Comparison of ENCODE assay signal across 13 cellular contexts in genomic region chr11:88307749-88308425, GRCh38. TPM values are rescaled to one million over a fixed set of nuclear protein-coding genes. Genes with fewer than 3 reads are reported as not detected.
DNase-seq lines count a peak whose midpoint lies in the region; ATAC-seq, FAIRE-seq and TF ChIP-seq lines count a peak whose summit lies in the region.
"Had no signal": no experiment of that assay in that cellular context is flagged by ENCODE, and none has a peak within 500 bp of the region (broad histone marks: within the 10 kb centered on the region; RNA-seq: fewer than 3 reads in every experiment).

No MANE protein-coding gene starts in this region.

- peaks cover 95% of the 10 kb centered on the region for H3K36me3 Mint-ChIP-seq in stimulated activated effector memory CD8-positive, alpha-beta T cell treated with anti-CD3 and anti-CD28 coated beads, Interleukin-12 subunit alpha, Interleukin-12 subunit beta, amount 100 ng/mL, for 72 hours
- peaks cover 67 to 85% of the 10 kb centered on the region in 2 donors for H3K36me3 Mint-ChIP-seq in CD14-positive monocyte

- H3K9me3 Mint-ChIP-seq in stimulated activated effector memory CD8-positive, alpha-beta T cell treated with anti-CD3 and anti-CD28 coated beads, Interleukin-12 subunit alpha, Interleukin-12 subunit beta, amount 100 ng/mL, for 72 hours, result no peaks in the 10 kb centered on the region
- H3K9me3 Mint-ChIP-seq in CD14-positive monocyte, result peaks cover 0 to 2% (median 0%) of the 10 kb centered on the region in 7 donors

- H3K4me3 Mint-ChIP-seq in stimulated activated effector memory CD8-positive, alpha-beta T cell treated with anti-CD3 and anti-CD28 coated beads, Interleukin-12 subunit alpha, Interleukin-12 subunit beta, amount 100 ng/mL, for 72 hours, result peak overlapping the region; percentile 4
- H3K4me3 Mint-ChIP-seq in CD14-positive monocyte, result no peak overlapping the region

- no peaks in the 10 kb centered on the region for H3K4me1 ChIP-seq in effector memory CD4-positive, alpha-beta T cell (ENCODE audit: control insufficient read depth, insufficient read depth, low read length, poor library complexity, severe bottlenecking)

- peak; percentile 91 for FAIRE-seq in GM19239 (lab: Jason Lieb, UNC)

- H3K9me3 ChIP-seq in effector memory CD4-positive, alpha-beta T cell (ENCODE audit: control insufficient read depth, low read length), result no peaks in the 10 kb centered on the region

- H3K36me3 ChIP-seq in effector memory CD4-positive, alpha-beta T cell (ENCODE audit: control insufficient read depth, insufficient read depth, low read length), result peaks cover 22% of the 10 kb centered on the region

- DNase-seq in GM19239 (ENCODE audit: insufficient read length, low spot score), result no peak
- DNase-seq in stimulated activated effector memory CD8-positive, alpha-beta T cell treated with anti-CD3 and anti-CD28 coated beads, Interleukin-12 subunit alpha, Interleukin-12 subunit beta, amount 100 ng/mL, for 72 hours (ENCODE audit: low spot score in 2 of 2), result no peak
- DNase-seq in effector memory CD4-positive, alpha-beta T cell, result no peak
- DNase-seq in D341Med (ENCODE audit: low spot score), result no peak
- no peak for DNase-seq in CD14-positive monocyte (ENCODE audit: low spot score)
- DNase-seq: brain microvascular endothelial cell; Calu3; erythroblast; NCI-H2029; stimulated activated naive CD4-positive, alpha-beta T cell had no signal

- H3K27ac ChIP-seq in effector memory CD4-positive, alpha-beta T cell (ENCODE audit: insufficient read depth, low read length, poor library complexity, severe bottlenecking), result no peak overlapping the region
- H3K27ac ChIP-seq: brain microvascular endothelial cell, RWPE1 had no signal

- no peaks in the 10 kb centered on the region for H3K27me3 ChIP-seq in effector memory CD4-positive, alpha-beta T cell (replicated peaks; ENCODE audit: control insufficient read depth, insufficient read depth, low read length, poor library complexity, severe bottlenecking)
- H3K27me3 ChIP-seq: brain microvascular endothelial cell had no signal

- intact Hi-C loops in CD14-positive monocyte (cut with micrococcal nuclease), result no loop called here

- no peak for TF ChIP-seq CTCF in CD14-positive monocyte (IDR thresholded peaks at IDR 0.05)

- peak overlapping the region; percentile 76 for H3K27ac Mint-ChIP-seq in stimulated activated effector memory CD8-positive, alpha-beta T cell treated with anti-CD3 and anti-CD28 coated beads, Interleukin-12 subunit alpha, Interleukin-12 subunit beta, amount 100 ng/mL, for 72 hours
- H3K27ac Mint-ChIP-seq in CD14-positive monocyte, result no peak overlapping the region

- H3K4me3 ChIP-seq in effector memory CD4-positive, alpha-beta T cell (ENCODE audit: insufficient read depth, low read depth, low read length, poor library complexity, severe bottlenecking), result no peak overlapping the region

- peaks cover 60% of the 10 kb centered on the region for H3K4me1 Mint-ChIP-seq in stimulated activated effector memory CD8-positive, alpha-beta T cell treated with anti-CD3 and anti-CD28 coated beads, Interleukin-12 subunit alpha, Interleukin-12 subunit beta, amount 100 ng/mL, for 72 hours
- no peaks in the 10 kb centered on the region for H3K4me1 Mint-ChIP-seq in CD14-positive monocyte

- no peaks in the 10 kb centered on the region for H3K27me3 Mint-ChIP-seq in CD14-positive monocyte (ENCODE audit: low read depth in 3 of 3)

- ATAC-seq in HG02571 (IDR thresholded peaks at IDR 0.05; ENCODE audit: unreplicated experiment), result peak; percentile 64
- peak; percentile 60 for ATAC-seq in HG03460 (IDR thresholded peaks at IDR 0.05; ENCODE audit: unreplicated experiment)
- no peak for ATAC-seq in stimulated activated effector memory CD8-positive, alpha-beta T cell treated with anti-CD3 and anti-CD28 coated beads, Interleukin-12 subunit alpha, Interleukin-12 subunit beta, amount 100 ng/mL, for 72 hours

RNA-seq across cellular contexts. Expression of gene CTSC, which starts 29.6 kb away (rescaled TPM):
- 100 to 1,000 TPM; 284 to 415 TPM for polyA plus RNA-seq in CD14-positive monocyte
